ENCODE assay signal across 10 cellular contexts in genomic region chr20:20489054-20489453, GRCh38.
A peak's percentile ranks its signal among the peaks of the same experiment; 100 is the strongest.
DNase-seq lines count a peak whose midpoint lies in the region; ATAC-seq and TF ChIP-seq lines count a peak whose summit lies in the region.
"Had no signal": no experiment of that assay in that cellular context is flagged by ENCODE, and none has a peak within 500 bp of the region (broad histone marks: within the 10 kb centered on the region; RNA-seq: fewer than 3 reads in every experiment).

No MANE protein-coding gene starts in this region.

- no peaks in the 10 kb centered on the region for H3K27me3 ChIP-seq in sigmoid colon
- H3K27me3 ChIP-seq: dorsolateral prefrontal cortex had no signal

- peaks cover 0 to 1% (median 0%) of the 10 kb centered on the region in 4 donors for H3K36me3 ChIP-seq in sigmoid colon

- DNase-seq in fibroblast of mammary gland (ENCODE audit: low read depth) (peak; percentile 45), HEK293T (ENCODE audit: extremely low spot score) (no peak), ecto neural progenitor cell (ENCODE audit: low spot score) (no peak), sigmoid colon (no peak)
- DNase-seq: dorsolateral prefrontal cortex, kidney had no signal

- no peak overlapping the region for H3K27ac ChIP-seq in sigmoid colon
- H3K27ac ChIP-seq: KMS-11 had no signal

- no peak for TF ChIP-seq EP300 in sigmoid colon (IDR thresholded peaks at IDR 0.05)

- TF ChIP-seq CTCF in fibroblast of mammary gland (conservative IDR thresholded peaks at IDR 0.05; ENCODE audit: control insufficient read depth, insufficient read depth, low read depth, low read length), result no peak
- no peak for TF ChIP-seq CTCF in sigmoid colon (IDR thresholded peaks at IDR 0.05)

- no peak for TF ChIP-seq POLR2A in sigmoid colon (IDR thresholded peaks at IDR 0.05)

- H3K9me3 ChIP-seq in sigmoid colon, result no peaks in the 10 kb centered on the region

- intact Hi-C loops in sigmoid colon (cut with DNase I), result no loop called here

- POLR2A ChIA-PET in HEK293T (lab: Yijun Ruan, JAX), result no interaction called here

- CTCF ChIA-PET in HEK293T (lab: Yijun Ruan, JAX), result no interaction called here

- peak; percentile 89 for ATAC-seq in GM18868 (IDR thresholded peaks at IDR 0.05; ENCODE audit: unreplicated experiment)
- ATAC-seq in GM21515 (IDR thresholded peaks at IDR 0.05; ENCODE audit: unreplicated experiment), result peak; percentile 94
- ATAC-seq in HG03139 (IDR thresholded peaks at IDR 0.05; ENCODE audit: unreplicated experiment), result peak; percentile 65

- H3K4me3 ChIP-seq in fibroblast of mammary gland (ENCODE audit: control insufficient read depth, low read depth, low read length) (no peak overlapping the region), sigmoid colon (no peak overlapping the region)
- H3K4me3 ChIP-seq: dorsolateral prefrontal cortex had no signal

- 87 to 91% methylated on average over 5 of the region's 5 CpGs for WGBS in sigmoid colon, 2 donors

- no peaks in the 10 kb centered on the region for H3K4me1 ChIP-seq in sigmoid colon

TF ChIP-seq in HEK293T, 16 proteins besides CTCF, POLR2A, EP300 and RAD21:
- TF ChIP-seq FOXM1 (IDR thresholded peaks at IDR 0.05; ENCODE audit: borderline replicate concordance) (no peak), ELF4 (IDR thresholded peaks at IDR 0.05) (no peak), L3MBTL2 (conservative IDR thresholded peaks at IDR 0.05) (no peak), SUZ12 (IDR thresholded peaks at IDR 0.05) (no peak), TARDBP (IDR thresholded peaks at IDR 0.05) (no peak), PKNOX1 (IDR thresholded peaks at IDR 0.05) (no peak), LEF1 (IDR thresholded peaks at IDR 0.05; ENCODE audit: borderline replicate concordance) (no peak), FOXA1 (IDR thresholded peaks at IDR 0.05) (no peak), ARNT (IDR thresholded peaks at IDR 0.05) (no peak), FOXK2 (IDR thresholded peaks at IDR 0.05) (no peak), BHLHE40 (IDR thresholded peaks at IDR 0.05; ENCODE audit: borderline replicate concordance) (no peak)
